Comparison of ENCODE assay signal across 8 cellular contexts in genomic region chr6:22828179-22829062, GRCh38.
DNase-seq lines count a peak whose midpoint lies in the region; ATAC-seq and TF ChIP-seq lines count a peak whose summit lies in the region.

No MANE protein-coding gene starts in this region.

- no peaks in the 10 kb centered on the region for H3K36me3 ChIP-seq in aorta (ENCODE audit: control insufficient read depth in 1 of 2, insufficient read depth in 2 of 2, low read length in 1 of 2)

- no peaks in the 10 kb centered on the region for H3K9me3 ChIP-seq in aorta (ENCODE audit: control insufficient read depth, low read length)

- H3K27me3 ChIP-seq in aorta (ENCODE audit: control insufficient read depth in 1 of 2, insufficient read depth in 2 of 2, low read length in 1 of 2): no peaks in the 10 kb centered on the region

- WGBS in aorta, 2 donors: 8 to 10% methylated on average over 13 of the region's 13 CpGs

- H3K27ac ChIP-seq in aorta (ENCODE audit: low read depth in 1 of 2, low read length in 2 of 2): peak overlapping the region; percentile 89 to 96

- H3K4me1 ChIP-seq in aorta (ENCODE audit: control insufficient read depth in 1 of 2, insufficient read depth in 2 of 2, low read length in 2 of 2): peaks cover 0 to 3% of the 10 kb centered on the region in 2 donors

- TF ChIP-seq CTCF in GM12874 (IDR thresholded peaks at IDR 0.05; ENCODE audit: insufficient read depth, low read depth, low read length): peak; percentile 52

- H3K4me3 ChIP-seq in aorta (ENCODE audit: low read length in 2 of 2): peak overlapping the region in 1 of 2 donors; percentile 6

- in situ Hi-C loops in T47D (cut with HindIII; ENCODE audit: low pct_unique_long_range_greater_than_20kb, low sequenced_read_pairs): no loop called here

- DNase-seq in NCI-H226 (peak; percentile 93), T47D (ENCODE audit: low read depth in 1 of 2, low spot score in 1 of 2) (peak; percentile 39 to 81), left kidney (ENCODE audit: low read depth, low spot score) (peak; percentile 88), aorta (no peak), CD1c-positive myeloid dendritic cell (ENCODE audit: extremely low spot score) (no peak)
- no peak for DNase-seq in activated T-cell treated with anti-CD3 and anti-CD28 coated beads, Interleukin-2, amount 50 U/mL, for 1 hour

- intact Hi-C loops in aorta (cut with DNase I): loop anchor here in 1 of 2 donors (10.0 kb wide), 1 partner anchor 56 kb away; no protein-coding TSS in a partner anchor

- ATAC-seq in aorta (ENCODE audit: low FRiP score): peak; percentile 81
- no peak for ATAC-seq in HG03097 (IDR thresholded peaks at IDR 0.05; ENCODE audit: low FRiP score, unreplicated experiment)

Comparison
In these comparisons a context has a peak if more than half of its experiments do, and no peak if none do; other contexts are left out.
1. DNase-seq: peak in NCI-H226 (single experiment), T47D (2 of 2) and left kidney (single experiment); none in aorta (0 of 2), CD1c-positive myeloid dendritic cell (single experiment) and activated T-cell treated with anti-CD3 and anti-CD28 coated beads, Interleukin-2, amount 50 U/mL, for 1 hour (single experiment).